Comparison of ENCODE assay signal across 16 cellular contexts in the genomic region with DNA sequence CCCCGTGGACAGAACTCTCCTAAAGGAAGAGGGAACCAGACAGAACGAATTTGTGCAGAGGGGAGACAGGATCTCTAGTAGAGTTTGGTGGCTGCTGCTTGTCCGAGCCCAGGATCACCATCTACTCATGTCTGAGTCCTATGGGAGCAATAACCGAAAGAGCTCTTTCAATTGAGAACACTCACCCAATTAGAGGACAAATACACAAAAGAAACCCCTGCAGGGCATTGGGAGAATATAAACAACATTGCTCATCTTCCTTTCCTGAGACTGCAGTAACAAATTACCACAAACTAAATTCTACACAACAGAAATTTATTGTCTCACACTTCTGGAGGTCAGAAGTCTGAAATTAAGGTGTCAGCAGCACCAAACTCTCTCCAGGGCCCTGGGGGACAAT.
DNase-seq lines count a peak whose midpoint lies in the region; ATAC-seq and TF ChIP-seq lines count a peak whose summit lies in the region.
"Had no signal": no experiment of that assay in that cellular context is flagged by ENCODE, and none has a peak within 500 bp of the region (broad histone marks: within the 10 kb centered on the region; RNA-seq: fewer than 3 reads in every experiment).

No MANE protein-coding gene starts in this region.

- no peak overlapping the region for H3K4me3 Mint-ChIP-seq in activated naive CD4-positive, alpha-beta T cell treated with anti-CD3 and anti-CD28 coated beads, Interleukin-2, amount 10 ng/mL, durations not matched to agents 7 days and 5 days
- H3K4me3 Mint-ChIP-seq in T-helper 17 cell: no peak overlapping the region
- H3K4me3 Mint-ChIP-seq: neural progenitor cell had no signal

- WGBS in psoas muscle, 3 donors: 45 to 73% (median 71%) methylated on average over 4 of the region's 4 CpGs

- H3K36me3 ChIP-seq in psoas muscle (ENCODE audit: insufficient read depth in 1 of 2, low read depth in 1 of 2): no peaks in the 10 kb centered on the region
- H3K36me3 ChIP-seq: colonic mucosa, neural progenitor cell, uterus had no signal

- H3K9me3 ChIP-seq in T-helper 17 cell (ENCODE audit: control insufficient read depth, low read length, poor library complexity, severe bottlenecking) (no peaks in the 10 kb centered on the region), psoas muscle (no peaks in the 10 kb centered on the region)
- H3K9me3 ChIP-seq: colonic mucosa, uterus had no signal

- H3K36me3 Mint-ChIP-seq in activated naive CD4-positive, alpha-beta T cell treated with anti-CD3 and anti-CD28 coated beads, Interleukin-2, amount 10 ng/mL, durations not matched to agents 7 days and 5 days: no peaks in the 10 kb centered on the region
- H3K36me3 Mint-ChIP-seq in T-helper 17 cell (ENCODE audit: low read depth): no peaks in the 10 kb centered on the region
- H3K36me3 Mint-ChIP-seq: neural progenitor cell had no signal

- no peak overlapping the region for H3K27ac ChIP-seq in psoas muscle
- H3K27ac ChIP-seq: colonic mucosa, neural progenitor cell, uterus had no signal

- intact Hi-C loops in psoas muscle (cut with DNase I): no loop called here

- CTCF ChIA-PET in activated naive CD4-positive, alpha-beta T cell treated with anti-CD3 and anti-CD28 coated beads, Interleukin-2, amount 10 ng/mL, durations not matched to agents 7 days and 5 days (lab: Charles Lee): no interaction called here

- ATAC-seq in T-helper 17 cell (no peak), esophagus mucosa (no peak), psoas muscle (no peak)
- ATAC-seq: activated CD4-positive, CD25-positive, alpha-beta regulatory T cell treated with anti-CD3 and anti-CD28 coated beads, Interleukin-2, amount 50 U/mL, for 24 hours; sciatic nerve had no signal

- no peaks in the 10 kb centered on the region for H3K27me3 ChIP-seq in psoas muscle (ENCODE audit: insufficient read depth in 3 of 3, low read length in 2 of 3)
- H3K27me3 ChIP-seq: colonic mucosa, neural progenitor cell, uterus had no signal

- no peak for DNase-seq in activated naive CD4-positive, alpha-beta T cell treated with anti-CD3 and anti-CD28 coated beads, Interleukin-2, amount 10 ng/mL, durations not matched to agents 7 days and 5 days
- DNase-seq in activated naive CD4-positive, alpha-beta T cell treated with anti-CD3 and anti-CD28 coated beads, Interleukin-2, amount 50 U/mL, for 16 hours: no peak
- DNase-seq in T-helper 17 cell: no peak
- DNase-seq in foreskin melanocyte: peak; percentile 85
- no peak for DNase-seq in superior temporal gyrus (ENCODE audit: extremely low spot score)
- DNase-seq in activated effector memory CD4-positive, alpha-beta T cell treated with anti-CD3 and anti-CD28 coated beads, Interleukin-2, amount 50 U/mL, for 16 hours: no peak
- no peak for DNase-seq in psoas muscle
- DNase-seq: colonic mucosa; NCI-H1105; NCI-H510A; stimulated activated CD4-positive, alpha-beta T cell treated with anti-CD3 and anti-CD28 coated beads, Interleukin-4, amount 100 ng/mL, for 24 hours; uterus had no signal

- H3K27ac Mint-ChIP-seq in activated naive CD4-positive, alpha-beta T cell treated with anti-CD3 and anti-CD28 coated beads, Interleukin-2, amount 10 ng/mL, durations not matched to agents 7 days and 5 days: peak overlapping the region; percentile 52
- peak overlapping the region; percentile 91 for H3K27ac Mint-ChIP-seq in T-helper 17 cell
- H3K27ac Mint-ChIP-seq: neural progenitor cell had no signal

- H3K4me3 ChIP-seq in psoas muscle: no peak overlapping the region
- H3K4me3 ChIP-seq: colonic mucosa, neural progenitor cell, uterus had no signal

- H3K4me1 Mint-ChIP-seq in activated naive CD4-positive, alpha-beta T cell treated with anti-CD3 and anti-CD28 coated beads, Interleukin-2, amount 10 ng/mL, durations not matched to agents 7 days and 5 days: peaks cover 48% of the 10 kb centered on the region
- peaks cover 37% of the 10 kb centered on the region for H3K4me1 Mint-ChIP-seq in T-helper 17 cell

- no peak for TF ChIP-seq CTCF in psoas muscle (IDR thresholded peaks at IDR 0.05)

- no peaks in the 10 kb centered on the region for H3K4me1 ChIP-seq in psoas muscle
- H3K4me1 ChIP-seq: colonic mucosa, uterus had no signal

- no peaks in the 10 kb centered on the region for H3K27me3 Mint-ChIP-seq in activated naive CD4-positive, alpha-beta T cell treated with anti-CD3 and anti-CD28 coated beads, Interleukin-2, amount 10 ng/mL, durations not matched to agents 7 days and 5 days
- no peaks in the 10 kb centered on the region for H3K27me3 Mint-ChIP-seq in T-helper 17 cell

- peaks cover 2% of the 10 kb centered on the region for H3K9me3 Mint-ChIP-seq in activated naive CD4-positive, alpha-beta T cell treated with anti-CD3 and anti-CD28 coated beads, Interleukin-2, amount 10 ng/mL, durations not matched to agents 7 days and 5 days
